In the genomic region with DNA sequence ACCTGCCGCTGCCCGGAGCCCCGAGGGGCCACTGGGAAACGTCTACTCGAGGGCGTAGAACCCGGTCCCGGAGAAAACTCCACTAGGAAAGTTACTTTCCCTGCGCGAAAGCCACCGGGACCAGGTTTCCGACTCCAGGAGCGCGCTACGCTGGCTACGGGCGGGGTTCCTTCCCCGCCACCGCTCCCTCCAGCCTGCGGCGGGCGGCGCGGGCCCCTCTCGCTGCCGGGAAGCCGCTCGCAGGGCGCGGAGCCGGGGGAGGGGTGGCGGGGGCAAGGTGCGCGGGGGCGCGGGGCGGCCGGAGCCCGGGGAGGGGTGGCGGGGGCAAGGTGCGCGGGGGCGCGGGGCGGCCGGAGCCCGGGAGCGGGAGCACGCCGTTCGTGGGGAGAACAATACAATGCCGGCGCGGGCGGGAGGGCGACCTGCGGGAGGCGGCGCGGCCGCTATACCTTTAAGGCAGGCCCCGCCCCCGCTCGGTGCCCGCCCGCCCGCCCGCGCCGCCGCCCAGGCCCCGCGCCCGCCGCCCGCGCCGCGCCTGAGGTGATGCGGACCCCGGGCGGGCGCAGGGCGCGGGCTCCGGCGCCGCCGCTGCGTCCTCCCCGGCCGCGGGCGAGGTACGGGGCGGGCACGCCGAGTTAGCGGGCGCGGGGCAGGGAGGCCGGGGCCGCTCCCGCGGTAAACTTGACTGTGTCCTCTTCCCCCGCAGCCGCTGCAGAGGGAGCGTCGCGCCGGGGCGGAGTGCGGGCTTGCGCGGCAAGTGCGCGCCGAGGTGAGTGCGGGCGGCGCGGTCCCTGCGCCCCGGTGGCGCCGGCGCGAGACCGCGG, we compare ENCODE assay signal across 8 cellular contexts.
DNase-seq lines count a peak whose midpoint lies in the region; ATAC-seq, FAIRE-seq and TF ChIP-seq lines count a peak whose summit lies in the region.

No MANE protein-coding gene starts in this region.

- ATAC-seq in HG02885 (IDR thresholded peaks at IDR 0.05; ENCODE audit: poor library complexity, unreplicated experiment): peak; percentile 65

- peak overlapping the region; percentile 30 for H2AFZ ChIP-seq in astrocyte (ENCODE audit: low read depth, low read length)

- peaks cover 37% of the 10 kb centered on the region for H3K4me1 Mint-ChIP-seq in astrocyte (ENCODE audit: low read depth, unreplicated experiment)

- H3K9ac ChIP-seq in astrocyte (ENCODE audit: low read length): peak overlapping the region; percentile 98

- FAIRE-seq in RCC 7860 (lab: Jason Lieb, UNC) (no peak), astrocyte (lab: Jason Lieb, UNC) (no peak)

- peaks cover 8% of the 10 kb centered on the region for H3K36me3 Mint-ChIP-seq in astrocyte (ENCODE audit: low read depth, unreplicated experiment)

- no peaks in the 10 kb centered on the region for H3K9me3 ChIP-seq in astrocyte (ENCODE audit: insufficient read depth, low read depth, low read length)
- H3K9me3 ChIP-seq in iPS DF 6.9 (ENCODE audit: control insufficient read depth, insufficient read depth, low read length): no peaks in the 10 kb centered on the region

- H3K4me3 ChIP-seq in astrocyte (ENCODE audit: insufficient read depth, low read depth, low read length) (peak overlapping the region; percentile 93), iPS DF 6.9 (ENCODE audit: low read length) (peak overlapping the region; percentile 87), skin epidermis (peak overlapping the region; percentile 48 to 86 (median 62))

- no CpG with 5 or more reads among the region's 130 CpGs for WGBS in iPS DF 6.9 (ENCODE audit: insufficient coverage, insufficient read length)

- no peak for TF ChIP-seq CTCF in astrocyte (IDR thresholded peaks at IDR 0.05; ENCODE audit: insufficient read depth, low read depth, low read length)

- peak overlapping the region; percentile 87 for H3K4me2 ChIP-seq in astrocyte (ENCODE audit: low read length)

- no peak overlapping the region for H3K27ac Mint-ChIP-seq in astrocyte (ENCODE audit: unreplicated experiment)

- peak overlapping the region; percentile 94 for H3K27ac ChIP-seq in astrocyte (ENCODE audit: low read depth, low read length)
- no peak overlapping the region for H3K27ac ChIP-seq in iPS DF 6.9 (ENCODE audit: low read length)
- peak overlapping the region; percentile 91 to 100 (median 98) for H3K27ac ChIP-seq in skin epidermis

- no peaks in the 10 kb centered on the region for H3K9me3 Mint-ChIP-seq in astrocyte (ENCODE audit: unreplicated experiment)

- peaks cover 60% of the 10 kb centered on the region for H3K79me2 ChIP-seq in astrocyte (ENCODE audit: insufficient read depth, low read length)

- H3K4me1 ChIP-seq in astrocyte (ENCODE audit: insufficient read depth, low read length) (peaks cover 28% of the 10 kb centered on the region), iPS DF 6.9 (ENCODE audit: control insufficient read depth, insufficient read depth, low read length) (no peaks in the 10 kb centered on the region)

- no peaks in the 10 kb centered on the region for H3K27me3 ChIP-seq in astrocyte (ENCODE audit: insufficient read depth, low read length)
- H3K27me3 ChIP-seq in iPS DF 6.9 (ENCODE audit: control insufficient read depth, insufficient read depth, low read length): peaks cover 2% of the 10 kb centered on the region; the same call in 1 of the 2 replicates

- no peaks in the 10 kb centered on the region for H3K27me3 Mint-ChIP-seq in astrocyte (ENCODE audit: low read depth, unreplicated experiment)

- peaks cover 19% of the 10 kb centered on the region for H3K36me3 ChIP-seq in astrocyte (ENCODE audit: insufficient read depth, low read length)
- H3K36me3 ChIP-seq in iPS DF 6.9 (ENCODE audit: control insufficient read depth, insufficient read depth, low read length): no peaks in the 10 kb centered on the region

- peak; percentile 60 for DNase-seq in NCI-H2227 (lab: John Stamatoyannopoulos, UW; ENCODE audit: unreplicated experiment)
- DNase-seq in NCI-H2227 treated with DMSO at 0.1 percent for 48 hours (lab: John Stamatoyannopoulos, UW): no peak
- DNase-seq in RCC 7860 (ENCODE audit: low spot score): peak; percentile 37
- no peak for DNase-seq in astrocyte (ENCODE audit: low read depth)
- DNase-seq in iPS DF 6.9 (ENCODE audit: low read depth, low spot score): no peak
- no peak for DNase-seq in NK-92 treated with Interleukin-12 subunit alpha and Interleukin-12 subunit beta, amount 100 ng/mL, for 24 hours (lab: John Stamatoyannopoulos, UW)

- H3K4me3 Mint-ChIP-seq in astrocyte (ENCODE audit: unreplicated experiment): peak overlapping the region; percentile 83

- H4K20me1 ChIP-seq in astrocyte (ENCODE audit: insufficient read depth, low read length): peaks cover 15% of the 10 kb centered on the region

Comparison
In these comparisons a context has a peak if more than half of its experiments do, and no peak if none do; other contexts are left out.
1. DNase-seq: peak in NCI-H2227 (single experiment) and RCC 7860 (single experiment); none in NCI-H2227 treated with DMSO at 0.1 percent for 48 hours (single experiment), astrocyte (single experiment), iPS DF 6.9 (single experiment) and NK-92 treated with Interleukin-12 subunit alpha and Interleukin-12 subunit beta, amount 100 ng/mL, for 24 hours (single experiment).
2. Peak in every context shown above with its lines, with median percentiles within 50 percentile points of each other: H3K4me3 ChIP-seq.